ENCODE assay signal across 24 cellular contexts in the genomic region with DNA sequence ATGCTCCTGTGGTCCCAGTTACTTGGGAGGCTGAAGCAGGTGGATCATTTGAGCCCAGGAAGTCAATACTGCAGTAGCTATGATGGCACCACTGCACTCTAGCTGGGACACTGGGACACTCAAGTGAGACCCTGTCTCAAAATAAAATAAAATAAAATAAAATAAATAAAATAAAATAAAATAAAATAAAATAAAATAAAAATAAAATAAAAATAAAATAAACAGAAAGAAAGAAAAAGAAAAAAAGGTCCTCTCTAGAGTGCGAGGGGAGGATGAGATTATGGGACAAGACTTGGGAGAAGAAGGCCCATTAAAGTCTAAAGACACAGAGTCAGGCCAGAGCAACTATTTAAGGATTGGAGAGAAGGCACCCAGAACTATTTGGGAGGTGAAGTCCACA.
"Had no signal": no experiment of that assay in that cellular context is flagged by ENCODE, and none has a peak within 500 bp of the region (broad histone marks: within the 10 kb centered on the region; RNA-seq: fewer than 3 reads in every experiment).

No MANE protein-coding gene starts in this region.

- DNase-seq: stimulated activated CD4-positive, alpha-beta T cell treated with anti-CD3 and anti-CD28 coated beads, Interleukin-2, amount 100 ng/mL, for 48 hours; stimulated activated CD4-positive, alpha-beta T cell treated with anti-CD3 and anti-CD28 coated beads, Interleukin-4, amount 100 ng/mL, for 1 hour; stimulated activated CD4-positive, alpha-beta T cell treated with anti-CD3 and anti-CD28 coated beads, Interleukin-4, amount 100 ng/mL, for 24 hours; stimulated activated CD4-positive, alpha-beta T cell treated with anti-CD3 and anti-CD28 coated beads, Interleukin-4, amount 100 ng/mL, for 4 hours; stimulated activated CD8-positive, alpha-beta memory T cell treated with anti-CD3 and anti-CD28 coated beads, Interleukin-4, amount 100 ng/mL, for 48 hours; stimulated activated naive B cell treated with anti-CD40 and anti-IgM and Interleukin-4, amounts not matched to agents 10 μg/mL and 1 μg/mL and 100 μg/mL, for 72 hours; stimulated activated naive CD4-positive, alpha-beta T cell; stimulated activated naive CD4-positive, alpha-beta T cell treated with Interleukin-2 at 50 U/mL for 16 hours; stimulated activated naive CD8-positive, alpha-beta T cell treated with anti-CD3 and anti-CD28 coated beads, Interleukin-15, amount 100 ng/mL, for 72 hours; stimulated activated naive CD8-positive, alpha-beta T cell treated with anti-CD3 and anti-CD28 coated beads, Interleukin-15, Interleukin-2, amounts not matched to agents 100 U/mL and 50 U/mL, for 24 hours; stomach; substantia nigra; testis; thyroid gland; tibial artery; transverse colon; trophoblast cell; upper lobe of left lung; upper lobe of right lung; uterus had no signal

- H3K27me3 Mint-ChIP-seq: stimulated activated naive CD8-positive, alpha-beta T cell treated with anti-CD3 and anti-CD28 coated beads, Interleukin-15, Interleukin-2, amounts not matched to agents 100 ng/mL and 50 ng/mL, for 24 hours had no signal

- ATAC-seq: stimulated activated effector memory CD8-positive, alpha-beta T cell treated with anti-CD3 and anti-CD28 coated beads, Interleukin-12 subunit alpha, Interleukin-12 subunit beta, amount 100 ng/mL, for 72 hours; stimulated activated memory B cell treated with anti-CD40 and anti-IgM and Interleukin-4, amounts not matched to agents 10 μg/mL and 1 μg/mL and 100 μg/mL, for 72 hours; stimulated activated naive B cell treated with anti-CD40 and anti-IgM and Interleukin-4, amounts not matched to agents 10 μg/mL and 1 μg/mL and 100 μg/mL, for 72 hours; stimulated activated naive CD8-positive, alpha-beta T cell treated with anti-CD3 and anti-CD28 coated beads, Interleukin-15, amount 100 ng/mL, for 72 hours; stimulated activated naive CD8-positive, alpha-beta T cell treated with anti-CD3 and anti-CD28 coated beads, Interleukin-15, Interleukin-2, amounts not matched to agents 100 U/mL and 50 U/mL, for 24 hours; upper lobe of right lung had no signal

- H3K4me1 Mint-ChIP-seq: stimulated activated effector memory CD8-positive, alpha-beta T cell treated with anti-CD3 and anti-CD28 coated beads, Interleukin-12 subunit alpha, Interleukin-12 subunit beta, amount 100 ng/mL, for 72 hours; stimulated activated memory B cell treated with anti-CD40 and anti-IgM and Interleukin-4, amounts not matched to agents 10 μg/mL and 1 μg/mL and 100 μg/mL, for 72 hours; stimulated activated naive B cell treated with anti-CD40 and anti-IgM and Interleukin-4, amounts not matched to agents 10 μg/mL and 1 μg/mL and 100 μg/mL, for 72 hours; stimulated activated naive CD8-positive, alpha-beta T cell treated with anti-CD3 and anti-CD28 coated beads, Interleukin-15, amount 100 ng/mL, for 72 hours had no signal

- H3K27ac Mint-ChIP-seq: stimulated activated effector memory CD8-positive, alpha-beta T cell treated with anti-CD3 and anti-CD28 coated beads, Interleukin-12 subunit alpha, Interleukin-12 subunit beta, amount 100 ng/mL, for 72 hours; stimulated activated memory B cell treated with anti-CD40 and anti-IgM and Interleukin-4, amounts not matched to agents 10 μg/mL and 1 μg/mL and 100 μg/mL, for 72 hours; stimulated activated naive B cell treated with anti-CD40 and anti-IgM and Interleukin-4, amounts not matched to agents 10 μg/mL and 1 μg/mL and 100 μg/mL, for 72 hours; stimulated activated naive CD8-positive, alpha-beta T cell treated with anti-CD3 and anti-CD28 coated beads, Interleukin-15, amount 100 ng/mL, for 72 hours; stimulated activated naive CD8-positive, alpha-beta T cell treated with anti-CD3 and anti-CD28 coated beads, Interleukin-15, Interleukin-2, amounts not matched to agents 100 ng/mL and 50 ng/mL, for 24 hours; type B pancreatic cell had no signal

- H3K9me3 Mint-ChIP-seq: stimulated activated effector memory CD8-positive, alpha-beta T cell treated with anti-CD3 and anti-CD28 coated beads, Interleukin-12 subunit alpha, Interleukin-12 subunit beta, amount 100 ng/mL, for 72 hours; stimulated activated memory B cell treated with anti-CD40 and anti-IgM and Interleukin-4, amounts not matched to agents 10 μg/mL and 1 μg/mL and 100 μg/mL, for 72 hours; stimulated activated naive CD8-positive, alpha-beta T cell treated with anti-CD3 and anti-CD28 coated beads, Interleukin-15, amount 100 ng/mL, for 72 hours; stimulated activated naive CD8-positive, alpha-beta T cell treated with anti-CD3 and anti-CD28 coated beads, Interleukin-15, Interleukin-2, amounts not matched to agents 100 ng/mL and 50 ng/mL, for 24 hours; type B pancreatic cell had no signal

- H3K36me3 Mint-ChIP-seq: stimulated activated effector memory CD8-positive, alpha-beta T cell treated with anti-CD3 and anti-CD28 coated beads, Interleukin-12 subunit alpha, Interleukin-12 subunit beta, amount 100 ng/mL, for 72 hours; stimulated activated memory B cell treated with anti-CD40 and anti-IgM and Interleukin-4, amounts not matched to agents 10 μg/mL and 1 μg/mL and 100 μg/mL, for 72 hours; stimulated activated naive B cell treated with anti-CD40 and anti-IgM and Interleukin-4, amounts not matched to agents 10 μg/mL and 1 μg/mL and 100 μg/mL, for 72 hours; type B pancreatic cell had no signal

- H3K4me3 Mint-ChIP-seq: stimulated activated effector memory CD8-positive, alpha-beta T cell treated with anti-CD3 and anti-CD28 coated beads, Interleukin-12 subunit alpha, Interleukin-12 subunit beta, amount 100 ng/mL, for 72 hours; stimulated activated memory B cell treated with anti-CD40 and anti-IgM and Interleukin-4, amounts not matched to agents 10 μg/mL and 1 μg/mL and 100 μg/mL, for 72 hours; stimulated activated naive B cell treated with anti-CD40 and anti-IgM and Interleukin-4, amounts not matched to agents 10 μg/mL and 1 μg/mL and 100 μg/mL, for 72 hours; stimulated activated naive CD8-positive, alpha-beta T cell treated with anti-CD3 and anti-CD28 coated beads, Interleukin-15, amount 100 ng/mL, for 72 hours; stimulated activated naive CD8-positive, alpha-beta T cell treated with anti-CD3 and anti-CD28 coated beads, Interleukin-15, Interleukin-2, amounts not matched to agents 100 ng/mL and 50 ng/mL, for 24 hours; type B pancreatic cell had no signal
